In the genomic region with DNA sequence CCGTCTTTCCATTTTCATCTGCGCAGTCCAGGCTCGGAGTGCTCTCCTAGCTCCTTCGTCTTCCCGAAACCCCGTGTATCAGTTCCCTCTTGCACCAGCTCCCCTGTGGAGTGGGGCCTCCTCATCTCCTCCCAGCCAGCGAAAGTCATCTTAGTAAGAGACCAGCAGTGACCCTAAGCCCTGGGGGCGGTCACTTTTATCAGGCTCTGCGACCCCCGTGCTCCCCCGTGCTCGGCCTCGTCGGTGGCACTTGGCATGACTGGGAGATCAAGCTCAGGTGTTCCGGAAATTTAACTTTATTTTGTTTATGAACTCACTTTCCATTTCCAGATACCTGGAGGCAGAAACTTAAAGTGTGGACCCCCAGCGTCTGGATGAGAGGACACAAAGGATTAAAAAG, we compare ENCODE assay signal across 8 cellular contexts. TPM values are rescaled to one million over a fixed set of nuclear protein-coding genes. Genes with fewer than 3 reads are reported as not detected.
A peak's percentile ranks its signal among the peaks of the same experiment; 100 is the strongest.
DNase-seq lines count a peak whose midpoint lies in the region; ATAC-seq and TF ChIP-seq lines count a peak whose summit lies in the region.

No MANE protein-coding gene starts in this region.

- peaks cover 14% of the 10 kb centered on the region for H3K27me3 Mint-ChIP-seq in activated CD4-positive, alpha-beta T cell treated with anti-CD3 and anti-CD28 coated beads for 36 hours
- H3K27me3 Mint-ChIP-seq in activated naive CD8-positive, alpha-beta T cell treated with anti-CD3 and anti-CD28 coated beads, Interleukin-2, amount 50 U/mL, for 24 hours, result peaks cover 40% of the 10 kb centered on the region
- H3K27me3 Mint-ChIP-seq in activated T-helper 1 cell treated with anti-CD3 and anti-CD28 coated beads, Interleukin-12 subunit alpha, Interleukin-12 subunit beta, Interleukin-2, Interleukin-4 antibody, amounts not matched to agents 30 ng/mL and 10 ng/mL and 1 ng/mL, durations not matched to agents 14 hours and 24 hours and 36 hours (ENCODE audit: insufficient read depth), result peaks cover 36% of the 10 kb centered on the region
- peaks cover 10% of the 10 kb centered on the region for H3K27me3 Mint-ChIP-seq in glutamatergic neuron (ENCODE audit: unreplicated experiment)

- no peak overlapping the region for H3K27ac Mint-ChIP-seq in activated CD4-positive, alpha-beta T cell treated with anti-CD3 and anti-CD28 coated beads for 36 hours
- no peak overlapping the region for H3K27ac Mint-ChIP-seq in activated naive CD8-positive, alpha-beta T cell treated with anti-CD3 and anti-CD28 coated beads, Interleukin-2, amount 50 U/mL, for 24 hours
- no peak overlapping the region for H3K27ac Mint-ChIP-seq in activated T-helper 1 cell treated with anti-CD3 and anti-CD28 coated beads, Interleukin-12 subunit alpha, Interleukin-12 subunit beta, Interleukin-2, Interleukin-4 antibody, amounts not matched to agents 30 ng/mL and 10 ng/mL and 1 ng/mL, durations not matched to agents 14 hours and 24 hours and 36 hours
- no peak overlapping the region for H3K27ac Mint-ChIP-seq in glutamatergic neuron (ENCODE audit: unreplicated experiment)

- TF ChIP-seq POLR2A in stomach (IDR thresholded peaks at IDR 0.05), result no peak

- H3K4me1 ChIP-seq in left lung, result peaks cover 10 to 22% of the 10 kb centered on the region in 2 donors
- peaks cover 0 to 31% (median 23%) of the 10 kb centered on the region in 4 donors for H3K4me1 ChIP-seq in stomach

- H3K27me3 ChIP-seq in left lung (peaks cover 0 to 16% of the 10 kb centered on the region in 2 donors), stomach (peaks cover 0 to 3% (median 0%) of the 10 kb centered on the region in 3 donors)

- H3K36me3 ChIP-seq in left lung, result no peaks in the 10 kb centered on the region
- no peaks in the 10 kb centered on the region for H3K36me3 ChIP-seq in stomach

- intact Hi-C loops in activated CD4-positive, alpha-beta T cell treated with anti-CD3 and anti-CD28 coated beads for 36 hours (cut with DNase I, micrococcal nuclease), result loop anchor here in 1 of 2 experiments (1.0 to 2.0 kb wide), 2 partner anchors 129 to 301 kb away; a partner anchor contains a TSS
- intact Hi-C loops in left lung (cut with DNase I) (no loop called here), stomach (cut with DNase I; ENCODE audit: low total_unique reads) (no loop called here)
- intact Hi-C loops in activated T-helper 1 cell treated with anti-CD3 and anti-CD28 coated beads, Interleukin-12 subunit alpha, Interleukin-12 subunit beta, Interleukin-2, Interleukin-4 antibody, amounts not matched to agents 30 ng/mL and 10 ng/mL and 1 ng/mL, durations not matched to agents 14 hours and 24 hours and 36 hours (cut with micrococcal nuclease), result no loop called here

- H3K9me3 Mint-ChIP-seq in activated CD4-positive, alpha-beta T cell treated with anti-CD3 and anti-CD28 coated beads for 36 hours (ENCODE audit: low read depth), result no peaks in the 10 kb centered on the region
- peaks cover 5% of the 10 kb centered on the region for H3K9me3 Mint-ChIP-seq in activated naive CD8-positive, alpha-beta T cell treated with anti-CD3 and anti-CD28 coated beads, Interleukin-2, amount 50 U/mL, for 24 hours
- peaks cover 18% of the 10 kb centered on the region for H3K9me3 Mint-ChIP-seq in activated T-helper 1 cell treated with anti-CD3 and anti-CD28 coated beads, Interleukin-12 subunit alpha, Interleukin-12 subunit beta, Interleukin-2, Interleukin-4 antibody, amounts not matched to agents 30 ng/mL and 10 ng/mL and 1 ng/mL, durations not matched to agents 14 hours and 24 hours and 36 hours
- peaks cover 6% of the 10 kb centered on the region for H3K9me3 Mint-ChIP-seq in glutamatergic neuron (ENCODE audit: unreplicated experiment)

- no peaks in the 10 kb centered on the region for H3K9me3 ChIP-seq in left lung
- no peaks in the 10 kb centered on the region for H3K9me3 ChIP-seq in stomach

- CTCF ChIA-PET in activated CD4-positive, alpha-beta T cell treated with anti-CD3 and anti-CD28 coated beads for 36 hours (lab: Charles Lee), result interaction anchor here (0.6 to 0.8 kb wide), 2 partner anchors 12 to 17 kb away, joined by 3 read pairs; no protein-coding TSS in a partner anchor

- H3K4me3 ChIP-seq in left lung (peak overlapping the region; percentile 25 to 60), stomach (peak overlapping the region; percentile 52 to 66 (median 58))

- POLR2A ChIA-PET in activated CD4-positive, alpha-beta T cell treated with anti-CD3 and anti-CD28 coated beads for 36 hours (lab: Charles Lee), result no interaction called here

- 66 to 72% (median 68%) methylated on average over 16 of the region's 16 CpGs for WGBS in stomach, 5 donors

- no peak overlapping the region for H3K27ac ChIP-seq in left lung
- peak overlapping the region in 3 of 5 donors; percentile 37 to 87 (median 82) for H3K27ac ChIP-seq in stomach

- H3K36me3 Mint-ChIP-seq in activated CD4-positive, alpha-beta T cell treated with anti-CD3 and anti-CD28 coated beads for 36 hours (ENCODE audit: low read depth), result no peaks in the 10 kb centered on the region
- peaks cover 4% of the 10 kb centered on the region for H3K36me3 Mint-ChIP-seq in activated naive CD8-positive, alpha-beta T cell treated with anti-CD3 and anti-CD28 coated beads, Interleukin-2, amount 50 U/mL, for 24 hours (ENCODE audit: low read depth)
- H3K36me3 Mint-ChIP-seq in activated T-helper 1 cell treated with anti-CD3 and anti-CD28 coated beads, Interleukin-12 subunit alpha, Interleukin-12 subunit beta, Interleukin-2, Interleukin-4 antibody, amounts not matched to agents 30 ng/mL and 10 ng/mL and 1 ng/mL, durations not matched to agents 14 hours and 24 hours and 36 hours (ENCODE audit: low read depth), result no peaks in the 10 kb centered on the region
- H3K36me3 Mint-ChIP-seq in glutamatergic neuron (ENCODE audit: unreplicated experiment), result peaks cover 16% of the 10 kb centered on the region

- TF ChIP-seq CTCF in left lung (IDR thresholded peaks at IDR 0.05) (no peak), stomach (IDR thresholded peaks at IDR 0.05) (no peak), glutamatergic neuron (IDR thresholded peaks at IDR 0.05; ENCODE audit: partially characterized antibody, unreplicated experiment) (no peak)

- TF ChIP-seq EP300 in stomach (IDR thresholded peaks at IDR 0.05), result no peak

- ATAC-seq in activated CD4-positive, alpha-beta T cell treated with anti-CD3 and anti-CD28 coated beads for 36 hours, result no peak
- no peak for ATAC-seq in activated naive CD8-positive, alpha-beta T cell treated with anti-CD3 and anti-CD28 coated beads, Interleukin-2, amount 50 U/mL, for 24 hours
- no peak for ATAC-seq in left lung

- no peak for DNase-seq in activated CD4-positive, alpha-beta T cell treated with anti-CD3 and anti-CD28 coated beads for 36 hours
- no peak for DNase-seq in activated CD4-positive, alpha-beta T cell treated with anti-CD3 and anti-CD28 coated beads for 4 hours
- no peak for DNase-seq in activated naive CD8-positive, alpha-beta T cell treated with anti-CD3 and anti-CD28 coated beads, Interleukin-2, amount 50 U/mL, for 24 hours
- peak in 1 of 2 donors; percentile 71 for DNase-seq in left lung
- no peak for DNase-seq in stomach
- no peak for DNase-seq in stimulated activated CD4-positive, alpha-beta T cell treated with anti-CD3 and anti-CD28 coated beads, Interleukin-12 subunit alpha, Interleukin-12 subunit beta, amount 100 ng/mL, for 4 hours
- no peak for DNase-seq in activated T-helper 1 cell treated with anti-CD3 and anti-CD28 coated beads, Interleukin-12 subunit alpha, Interleukin-12 subunit beta, Interleukin-2, Interleukin-4 antibody, amounts not matched to agents 30 ng/mL and 10 ng/mL and 1 ng/mL, durations not matched to agents 14 hours and 24 hours and 36 hours (ENCODE audit: low spot score)
- no peak for DNase-seq in glutamatergic neuron

- peaks cover 6% of the 10 kb centered on the region for H3K4me1 Mint-ChIP-seq in activated CD4-positive, alpha-beta T cell treated with anti-CD3 and anti-CD28 coated beads for 36 hours
- H3K4me1 Mint-ChIP-seq in activated naive CD8-positive, alpha-beta T cell treated with anti-CD3 and anti-CD28 coated beads, Interleukin-2, amount 50 U/mL, for 24 hours, result peaks cover 9% of the 10 kb centered on the region
- H3K4me1 Mint-ChIP-seq in activated T-helper 1 cell treated with anti-CD3 and anti-CD28 coated beads, Interleukin-12 subunit alpha, Interleukin-12 subunit beta, Interleukin-2, Interleukin-4 antibody, amounts not matched to agents 30 ng/mL and 10 ng/mL and 1 ng/mL, durations not matched to agents 14 hours and 24 hours and 36 hours (ENCODE audit: low read depth), result no peaks in the 10 kb centered on the region
- peaks cover 7% of the 10 kb centered on the region for H3K4me1 Mint-ChIP-seq in glutamatergic neuron (ENCODE audit: low read depth, unreplicated experiment)

- H3K4me3 Mint-ChIP-seq in activated CD4-positive, alpha-beta T cell treated with anti-CD3 and anti-CD28 coated beads for 36 hours, result peak overlapping the region; percentile 61
- peak overlapping the region; percentile 62 for H3K4me3 Mint-ChIP-seq in activated naive CD8-positive, alpha-beta T cell treated with anti-CD3 and anti-CD28 coated beads, Interleukin-2, amount 50 U/mL, for 24 hours
- H3K4me3 Mint-ChIP-seq in activated T-helper 1 cell treated with anti-CD3 and anti-CD28 coated beads, Interleukin-12 subunit alpha, Interleukin-12 subunit beta, Interleukin-2, Interleukin-4 antibody, amounts not matched to agents 30 ng/mL and 10 ng/mL and 1 ng/mL, durations not matched to agents 14 hours and 24 hours and 36 hours, result no peak overlapping the region
- H3K4me3 Mint-ChIP-seq in glutamatergic neuron (ENCODE audit: unreplicated experiment), result no peak overlapping the region

RNA-seq across cellular contexts. Expression of a gene that starts 0.6 kb away (rescaled TPM):
- total RNA-seq in activated CD4-positive, alpha-beta T cell treated with anti-CD3 and anti-CD28 coated beads for 36 hours, result 1 to 10 TPM; 3.5 to 3.8 TPM
- total RNA-seq in left lung, result 10 to 100 TPM; 24.9 to 32.6 TPM
- 10 to 100 TPM in 4 of 5 donors, under 1 TPM in 1; 0.58 to 70.6 (median 15.6) TPM for total RNA-seq in stomach
- polyA plus RNA-seq in stomach, result 10 to 100 TPM; 29.5 to 34.8 (median 31.9) TPM
- 0.15 and 0.18 TPM in 2 replicates for total RNA-seq in activated T-helper 1 cell treated with anti-CD3 and anti-CD28 coated beads, Interleukin-12 subunit alpha, Interleukin-12 subunit beta, Interleukin-2, Interleukin-4 antibody, amounts not matched to agents 30 ng/mL and 10 ng/mL and 1 ng/mL, durations not matched to agents 14 hours and 24 hours and 36 hours
- 11.8 TPM for total RNA-seq in glutamatergic neuron (ENCODE audit: unreplicated experiment)

Comparison
In these comparisons a context has a peak if more than half of its experiments do, and no peak if none do; other contexts are left out.
1. H3K4me3 Mint-ChIP-seq: peak in activated CD4-positive, alpha-beta T cell treated with anti-CD3 and anti-CD28 coated beads for 36 hours (single experiment) and activated naive CD8-positive, alpha-beta T cell treated with anti-CD3 and anti-CD28 coated beads, Interleukin-2, amount 50 U/mL, for 24 hours (single experiment); none in activated T-helper 1 cell treated with anti-CD3 and anti-CD28 coated beads, Interleukin-12 subunit alpha, Interleukin-12 subunit beta, Interleukin-2, Interleukin-4 antibody, amounts not matched to agents 30 ng/mL and 10 ng/mL and 1 ng/mL, durations not matched to agents 14 hours and 24 hours and 36 hours (single experiment) and glutamatergic neuron (single experiment).
2. H3K27ac ChIP-seq: peak in stomach (3 of 5); none in left lung (0 of 2).